In the genomic region with DNA sequence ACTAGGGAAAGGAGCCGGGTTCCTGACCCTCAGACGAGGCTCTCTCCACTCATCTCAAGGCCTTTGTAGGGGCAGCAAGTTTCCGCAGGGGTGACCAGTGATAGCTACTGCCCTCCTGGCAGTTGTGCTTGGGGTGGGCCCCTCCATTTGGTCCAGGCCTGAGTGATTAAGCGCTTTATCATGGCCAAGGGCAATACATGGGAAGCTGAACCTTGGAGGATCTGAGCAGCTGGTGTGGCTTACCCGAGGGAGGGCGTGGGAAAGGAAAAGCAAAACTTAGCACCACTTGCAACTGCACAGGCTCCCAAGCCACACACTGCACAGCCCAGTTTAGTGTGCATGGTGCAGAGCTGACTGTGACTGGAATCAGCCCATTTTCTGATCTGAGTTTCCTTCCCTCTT, we compare ENCODE assay signal across 11 cellular contexts. TPM values are rescaled to one million over a fixed set of nuclear protein-coding genes. Genes with fewer than 3 reads are reported as not detected.
DNase-seq lines count a peak whose midpoint lies in the region; ATAC-seq, FAIRE-seq and TF ChIP-seq lines count a peak whose summit lies in the region.
"Had no signal": no experiment of that assay in that cellular context is flagged by ENCODE, and none has a peak within 500 bp of the region (broad histone marks: within the 10 kb centered on the region; RNA-seq: fewer than 3 reads in every experiment).

No MANE protein-coding gene starts in this region.

- FAIRE-seq in HepG2 (lab: Jason Lieb, UNC) = no peak
- FAIRE-seq: H1, pancreas had no signal

- H3K4me1 ChIP-seq in right lobe of liver = no peaks in the 10 kb centered on the region
- H3K4me1 ChIP-seq in HepG2 (ENCODE audit: insufficient read depth, low read length) = peaks cover 29% of the 10 kb centered on the region
- H3K4me1 ChIP-seq in aorta (ENCODE audit: control insufficient read depth in 1 of 2, insufficient read depth in 2 of 2, low read length in 2 of 2) = peaks cover 3 to 5% of the 10 kb centered on the region in 2 donors
- peaks cover 28% of the 10 kb centered on the region for H3K4me1 ChIP-seq in mammary epithelial cell (ENCODE audit: insufficient read depth, low read length)

- dilution Hi-C loops in mammary epithelial cell (cut with HindIII; ENCODE audit: low sequenced_read_pairs) = no loop called here

- H3K9ac ChIP-seq in HepG2 (ENCODE audit: insufficient read depth, low read depth, low read length) (no peak overlapping the region), mammary epithelial cell (ENCODE audit: insufficient read depth, low read length) (no peak overlapping the region)

- H2AFZ ChIP-seq in HepG2 (ENCODE audit: low read length) = no peak overlapping the region
- no peak overlapping the region for H2AFZ ChIP-seq in mammary epithelial cell (ENCODE audit: low read depth, low read length)

- H3K4me2 ChIP-seq in HepG2 (ENCODE audit: low read depth, low read length) (no peak overlapping the region), mammary epithelial cell (ENCODE audit: insufficient read depth, low read depth, low read length) (no peak overlapping the region)

- H3K9me3 ChIP-seq in right lobe of liver (no peaks in the 10 kb centered on the region), HepG2 (ENCODE audit: low read length) (no peaks in the 10 kb centered on the region), aorta (ENCODE audit: control insufficient read depth, low read length) (no peaks in the 10 kb centered on the region), mammary epithelial cell (replicated peaks; ENCODE audit: insufficient read depth, low read length) (no peaks in the 10 kb centered on the region)
- H3K9me3 ChIP-seq: pancreas had no signal

- POLR2A ChIA-PET in HepG2 (lab: Yijun Ruan, JAX) = no interaction called here

- no TSS peak for BruUV-seq in HepG2 (replicated peaks; lab: Mats Ljungman, UMichigan)
- BruUV-seq in mammary epithelial cell (replicated peaks; lab: Mats Ljungman, UMichigan) = no TSS peak

- H3K27ac ChIP-seq in right lobe of liver = no peak overlapping the region
- no peak overlapping the region for H3K27ac ChIP-seq in HepG2 (ENCODE audit: extremely low read length, insufficient read depth, low read length)
- peak overlapping the region; percentile 92 for H3K27ac ChIP-seq in brain microvascular endothelial cell
- peak overlapping the region in 1 of 2 donors; percentile 82 for H3K27ac ChIP-seq in aorta (ENCODE audit: low read depth in 1 of 2, low read length in 2 of 2)
- no peak overlapping the region for H3K27ac ChIP-seq in mammary epithelial cell (ENCODE audit: insufficient read depth, low read depth, low read length)
- H3K27ac ChIP-seq: pancreas had no signal

- H3K79me2 ChIP-seq in HepG2 (ENCODE audit: insufficient read depth, low read length) (no peaks in the 10 kb centered on the region), mammary epithelial cell (ENCODE audit: insufficient read depth, low read length) (peaks cover 72% of the 10 kb centered on the region)

- DNase-seq in right lobe of liver (no peak), HepG2 (ENCODE audit: low spot score) (no peak), brain microvascular endothelial cell (peak; percentile 96), aorta (peak in 1 of 2 donors; percentile 81), 8988T (no peak), inferior parietal cortex (ENCODE audit: extremely low spot score) (no peak), mammary epithelial cell (no peak)
- DNase-seq: NCI-H446 treated with DMSO at 0.1 percent for 48 hours, pancreas had no signal

- ATAC-seq in right lobe of liver (peak; percentile 44 to 65 (median 54)), HepG2 (no peak), HG03196 (IDR thresholded peaks at IDR 0.05; ENCODE audit: unreplicated experiment) (peak; percentile 38), aorta (ENCODE audit: low FRiP score) (peak; percentile 80)

- TF ChIP-seq POLR2A in right lobe of liver (IDR thresholded peaks at IDR 0.05) (no peak), HepG2 (IDR thresholded peaks at IDR 0.05; ENCODE audit: insufficient read depth in 1 of 2, low read depth in 2 of 2, low read length in 2 of 2) (no peak)

- H3K27me3 ChIP-seq in right lobe of liver (no peaks in the 10 kb centered on the region), HepG2 (ENCODE audit: control insufficient read depth in 1 of 2, insufficient read depth in 2 of 2, low read length in 2 of 2) (peaks cover 1 to 5% of the 10 kb centered on the region in 2 experiments; a peak in 2 of 5 replicates), brain microvascular endothelial cell (replicated peaks) (no peaks in the 10 kb centered on the region), aorta (ENCODE audit: control insufficient read depth in 1 of 2, insufficient read depth in 2 of 2, low read length in 1 of 2) (no peaks in the 10 kb centered on the region), mammary epithelial cell (ENCODE audit: insufficient read depth, low read length) (no peaks in the 10 kb centered on the region)
- H3K27me3 ChIP-seq: pancreas had no signal

- no CpG with 5 or more reads among the region's 6 CpGs for WGBS in right lobe of liver (ENCODE audit: insufficient coverage, low coverage, low lambda C conversion rate, missing lambda C conversion rate)
- 56% methylated on average over 6 of the region's 6 CpGs for WGBS in HepG2 (ENCODE audit: low lambda C conversion rate)
- WGBS in aorta, 2 donors = 11 to 16% methylated on average over 6 of the region's 6 CpGs
- 98% methylated on average over 6 of the region's 6 CpGs for WGBS in mammary epithelial cell (ENCODE audit: low coverage, missing lambda C conversion rate)

- intact Hi-C loops in right lobe of liver (cut with DNase I) = no loop called here
- intact Hi-C loops in HepG2 (cut with micrococcal nuclease; ENCODE audit: unreplicated experiment) = no loop called here
- intact Hi-C loops in aorta (cut with DNase I) = no loop called here
- intact Hi-C loops in mammary epithelial cell (cut with micrococcal nuclease) = no loop called here

- no peak for TF ChIP-seq RAD21 in HepG2 (CRISPR knock-in tag; IDR thresholded peaks at IDR 0.05)

- H3K36me3 ChIP-seq in right lobe of liver = peaks cover 0 to under 1% (median 0%) of the 10 kb centered on the region in 4 donors
- no peaks in the 10 kb centered on the region for H3K36me3 ChIP-seq in HepG2 (replicated peaks in 1 of 2; ENCODE audit: control insufficient read depth in 1 of 2, insufficient read depth in 2 of 2, low read length in 2 of 2)
- H3K36me3 ChIP-seq in brain microvascular endothelial cell (replicated peaks) = peaks cover 2% of the 10 kb centered on the region
- no peaks in the 10 kb centered on the region for H3K36me3 ChIP-seq in aorta (ENCODE audit: control insufficient read depth in 1 of 2, insufficient read depth in 2 of 2, low read length in 1 of 2)
- H3K36me3 ChIP-seq in mammary epithelial cell (ENCODE audit: insufficient read depth, low read length) = no peaks in the 10 kb centered on the region
- H3K36me3 ChIP-seq: pancreas had no signal

- in situ Hi-C loops in HepG2 (cut with HindIII; ENCODE audit: extremely low pct_ligation_motif_present, low pct_unique_long_range_greater_than_20kb) = no loop called here
- in situ Hi-C loops in brain microvascular endothelial cell (cut with HindIII; ENCODE audit: low pct_ligation_motif_present, low sequenced_read_pairs) = no loop called here
- in situ Hi-C loops in mammary epithelial cell (cut with MboI; ENCODE audit: low sequenced_read_pairs in 2 of 2) = no loop called here

- CTCF ChIA-PET in HepG2 (lab: Yijun Ruan, JAX; ENCODE audit: low intra/inter-chr PET ratio, low total read pairs) (no interaction called here), mammary epithelial cell (lab: Charles Lee; ENCODE audit: low non-redundant PET) (no interaction called here)

- no peak for TF ChIP-seq EP300 in HepG2 (IDR thresholded peaks at IDR 0.05; ENCODE audit: low read depth in 2 of 2, low read length in 2 of 2)
- no peak for TF ChIP-seq EP300 in HepG2 (CRISPR knock-in tag; IDR thresholded peaks at IDR 0.05; ENCODE audit: borderline replicate concordance)

- H3K4me3 ChIP-seq in right lobe of liver = no peak overlapping the region
- no peak overlapping the region for H3K4me3 ChIP-seq in HepG2 (replicated peaks in 1 of 3; ENCODE audit: insufficient read depth in 1 of 3, low read depth in 2 of 3, low read length in 3 of 3)
- H3K4me3 ChIP-seq in brain microvascular endothelial cell (ENCODE audit: low read depth, low read length) = no peak overlapping the region
- H3K4me3 ChIP-seq in aorta (ENCODE audit: low read length in 2 of 2) = no peak overlapping the region
- no peak overlapping the region for H3K4me3 ChIP-seq in mammary epithelial cell (replicated peaks in 1 of 3; ENCODE audit: insufficient read depth in 1 of 3, low read depth in 2 of 3, low read length in 3 of 3)
- H3K4me3 ChIP-seq: pancreas had no signal

- TF ChIP-seq CTCF in right lobe of liver (IDR thresholded peaks at IDR 0.05) = no peak
- no peak for TF ChIP-seq CTCF in HepG2 (CRISPR knock-in tag; IDR thresholded peaks at IDR 0.05)
- TF ChIP-seq CTCF in brain microvascular endothelial cell (IDR thresholded peaks at IDR 0.05; ENCODE audit: low read depth, low read length, missing control alignments) = no peak
- TF ChIP-seq CTCF in mammary epithelial cell (conservative IDR thresholded peaks at IDR 0.05 in 1 of 2, IDR thresholded peaks at IDR 0.05 in 1 of 2; ENCODE audit: extremely low read depth in 1 of 2, insufficient read depth in 1 of 2, low read depth in 1 of 2, low read length in 2 of 2) = no peak

- H4K20me1 ChIP-seq in HepG2 (ENCODE audit: insufficient read depth, low read length) (no peaks in the 10 kb centered on the region), mammary epithelial cell (ENCODE audit: insufficient read depth, low read length) (no peaks in the 10 kb centered on the region)

RNA-seq across cellular contexts. Expression of a gene that starts 47.8 kb away (rescaled TPM):
- 10 to 100 TPM; 14.1 to 66.4 (median 43.6) TPM for total RNA-seq in right lobe of liver
- total RNA-seq in HepG2 (2016; rRNA removed; fragmentation: Illumina TruSeq; extraction: Trizol) = 25.0 and 46.2 TPM in 2 replicates
- 21.8 and 26.9 TPM in 2 replicates for total RNA-seq in HepG2 (2016; cell fraction: cytosol; rRNA removed; fragmentation: Illumina TruSeq; extraction: Trizol; ENCODE audit: low read depth)
- 23.2 and 49.2 TPM in 2 replicates for total RNA-seq in HepG2 (2016; cell fraction: insoluble cytoplasmic fraction; rRNA removed; fragmentation: Illumina TruSeq; extraction: Trizol)
- total RNA-seq in HepG2 (2016; cell fraction: membrane; rRNA removed; fragmentation: Illumina TruSeq; extraction: Trizol) = 27.1 and 30.4 TPM in 2 replicates
- total RNA-seq in HepG2 (2016; cell fraction: nucleus; rRNA removed; fragmentation: Illumina TruSeq; extraction: Trizol) = 59.8 and 64.1 TPM in 2 replicates
- 33.2 and 36.2 TPM in 2 replicates for polyA plus RNA-seq in HepG2 (2011; rRNA removed)
- polyA plus RNA-seq in HepG2 (2011; cell fraction: cytosol; rRNA removed) = 30.4 and 31.8 TPM in 2 replicates
- 131 and 138 TPM in 2 replicates for polyA plus RNA-seq in HepG2 (2011; cell fraction: nucleus; rRNA removed)
- polyA plus RNA-seq in HepG2 (2012) = 49.0 and 63.8 TPM in 2 replicates
- 24.1 and 25.0 TPM in 2 replicates for polyA plus RNA-seq in HepG2 (2016; cell fraction: cytosol; fragmentation: Illumina TruSeq; extraction: Trizol; ENCODE audit: low read depth)
- polyA plus RNA-seq in HepG2 (2016; cell fraction: insoluble cytoplasmic fraction; fragmentation: Illumina TruSeq; extraction: Trizol; ENCODE audit: low read depth) = 48.7 and 51.1 TPM in 2 replicates
- polyA plus RNA-seq in HepG2 (2016; cell fraction: membrane; fragmentation: Illumina TruSeq; extraction: Trizol; ENCODE audit: low read depth) = 26.6 and 28.9 TPM in 2 replicates
- 151 and 156 TPM in 2 replicates for polyA plus RNA-seq in HepG2 (2016; cell fraction: nucleus; fragmentation: Illumina TruSeq; extraction: Trizol; ENCODE audit: insufficient read depth, low read depth)
- 1.4 and 17.0 TPM in 2 replicates for polyA minus RNA-seq in HepG2 (2011; rRNA and poly(A)+ RNA removed; ENCODE audit: low replicate concordance)
- 11.3 and 13.7 TPM in 2 replicates for polyA minus RNA-seq in HepG2 (2011; cell fraction: cytosol; rRNA and poly(A)+ RNA removed)
- polyA minus RNA-seq in HepG2 (2011; cell fraction: nucleus; rRNA and poly(A)+ RNA removed) = 60.7 and 75.2 TPM in 2 replicates
- total RNA-seq in aorta = 100 to 1,000 TPM in 1 of 2 donors, 10 to 100 TPM in 1; 49.7 to 158 TPM
- 100 to 1,000 TPM; 154 to 186 TPM for polyA plus RNA-seq in aorta
- total RNA-seq in mammary epithelial cell = 100 to 1,000 TPM; 119 to 371 TPM
- 75.5 TPM for polyA plus RNA-seq in mammary epithelial cell
- polyA minus RNA-seq in mammary epithelial cell = 27.2 TPM
